ENCODE assay signal across 9 cellular contexts in genomic region chr17:81388091-81388611, GRCh38.
A peak's percentile ranks its signal among the peaks of the same experiment; 100 is the strongest.
DNase-seq lines count a peak whose midpoint lies in the region; ATAC-seq and TF ChIP-seq lines count a peak whose summit lies in the region.
"Had no signal": no experiment of that assay in that cellular context is flagged by ENCODE, and none has a peak within 500 bp of the region (broad histone marks: within the 10 kb centered on the region; RNA-seq: fewer than 3 reads in every experiment).

No MANE protein-coding gene starts in this region.

- H3K27me3 Mint-ChIP-seq in effector memory CD8-positive, alpha-beta T cell = peaks cover 52 to 83% of the 10 kb centered on the region in 2 donors
- H3K27me3 Mint-ChIP-seq in nephron progenitor cell (ENCODE audit: low read depth, poor library complexity) = peaks cover 5% of the 10 kb centered on the region

- peak overlapping the region; percentile 70 for H3K4me3 ChIP-seq in AG10803 (ENCODE audit: low read length)

- H3K4me3 Mint-ChIP-seq in effector memory CD8-positive, alpha-beta T cell = peak overlapping the region; percentile 29 to 66
- H3K4me3 Mint-ChIP-seq in nephron progenitor cell = peak overlapping the region; percentile 74

- TF ChIP-seq CTCF in AG10803 (conservative IDR thresholded peaks at IDR 0.05; ENCODE audit: low read length) (no peak), nephron progenitor cell (IDR thresholded peaks at IDR 0.05) (no peak)

- ATAC-seq in effector memory CD8-positive, alpha-beta T cell (replicated peaks) = no peak
- ATAC-seq in GM18868 (IDR thresholded peaks at IDR 0.05; ENCODE audit: unreplicated experiment) = no peak

- H3K36me3 Mint-ChIP-seq in effector memory CD8-positive, alpha-beta T cell (ENCODE audit: insufficient read depth) = peaks cover 13% of the 10 kb centered on the region
- H3K36me3 Mint-ChIP-seq in nephron progenitor cell (ENCODE audit: low read depth) = peaks cover 5% of the 10 kb centered on the region

- H3K4me1 Mint-ChIP-seq in effector memory CD8-positive, alpha-beta T cell (ENCODE audit: low read depth in 2 of 2) = peaks cover 0 to 1% of the 10 kb centered on the region in 2 donors
- peaks cover 69% of the 10 kb centered on the region for H3K4me1 Mint-ChIP-seq in nephron progenitor cell

- H3K27ac Mint-ChIP-seq in effector memory CD8-positive, alpha-beta T cell = no peak overlapping the region
- H3K27ac Mint-ChIP-seq in nephron progenitor cell = peak overlapping the region; percentile 99

- DNase-seq in AG10803 (ENCODE audit: low read depth) (no peak), NCI-H146 (lab: John Stamatoyannopoulos, UW) (peak; percentile 82), nephron progenitor cell (no peak), amygdala (lab: John Stamatoyannopoulos, UW) (no peak), pons (ENCODE audit: low spot score) (no peak), GM03348 (ENCODE audit: low spot score) (no peak)
- no peak for DNase-seq in effector memory CD8-positive, alpha-beta T cell
- DNase-seq: NCI-H1436 had no signal

- no peaks in the 10 kb centered on the region for H3K9me3 Mint-ChIP-seq in effector memory CD8-positive, alpha-beta T cell
- H3K9me3 Mint-ChIP-seq in nephron progenitor cell = no peaks in the 10 kb centered on the region
